ENCODE assay signal across 29 cellular contexts in the genomic region with DNA sequence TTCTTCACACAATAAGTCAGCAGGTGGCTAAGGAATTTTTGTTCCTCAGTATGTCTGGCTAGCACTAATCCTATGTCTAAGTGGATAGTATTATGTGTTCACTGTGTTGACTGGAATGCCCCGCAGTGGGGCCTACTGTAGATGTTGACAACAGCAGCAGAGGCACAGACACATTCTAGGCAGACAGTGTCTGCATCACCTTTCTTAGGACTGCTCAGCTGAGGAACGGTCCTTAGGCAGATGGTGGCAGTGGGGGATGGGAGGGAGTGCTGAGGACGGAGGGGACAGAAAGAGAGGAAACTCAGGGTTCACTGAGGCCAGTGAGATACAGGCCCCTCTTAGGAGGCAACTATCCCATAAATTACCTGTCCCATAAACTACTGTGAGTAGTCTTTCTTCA. TPM values are rescaled to one million over a fixed set of nuclear protein-coding genes. Genes with fewer than 3 reads are reported as not detected.
"Had no signal": no experiment of that assay in that cellular context is flagged by ENCODE, and none has a peak within 500 bp of the region (broad histone marks: within the 10 kb centered on the region; RNA-seq: fewer than 3 reads in every experiment).

No MANE protein-coding gene starts in this region.

- H3K36me3 Mint-ChIP-seq: activated CD8-positive, alpha-beta memory T cell treated with anti-CD3 and anti-CD28 coated beads, Interleukin-2, amount 10 ng/mL, durations not matched to agents 7 days and 5 days had no signal

- H3K9me3 Mint-ChIP-seq: activated naive CD8-positive, alpha-beta T cell treated with anti-CD3 and anti-CD28 coated beads, Interleukin-2, amount 50 U/mL, for 24 hours; central memory CD8-positive, alpha-beta T cell had no signal

- DNase-seq: activated CD4-positive, alpha-beta T cell treated with anti-CD3 and anti-CD28 coated beads for 36 hours; activated CD4-positive, alpha-beta T cell treated with anti-CD3 and anti-CD28 coated beads, Interleukin-2, amount 50 U/mL, for 1 hour; activated CD8-positive, alpha-beta memory T cell treated with anti-CD3 and anti-CD28 coated beads, Interleukin-2, amount 10 ng/mL, durations not matched to agents 7 days and 5 days; activated effector memory CD4-positive, alpha-beta T cell treated with anti-CD3 and anti-CD28 coated beads, Interleukin-2, amount 50 U/mL, for 16 hours; activated naive CD4-positive, alpha-beta T cell treated with Interleukin-2 at 50 U/mL for 16 hours; activated naive CD8-positive, alpha-beta T cell treated with anti-CD3 and anti-CD28 coated beads, Interleukin-2, amount 50 U/mL, for 24 hours; activated T-cell treated with anti-CD3 and anti-CD28 coated beads, Interleukin-2, amount 50 U/mL, for 4 hours; amniotic stem cell; body of pancreas; MG63; MV-4-11; NCI-H1105; NCI-H1436; NCI-H187; NCI-H2081; NCI-H2171; NCI-H2227 treated with DMSO at 0.1 percent for 48 hours; NCI-H446 treated with DMSO at 0.1 percent for 48 hours; NCI-H524 treated with DMSO at 0.1 percent for 48 hours; NCI-H774; PC-3; SHP77 treated with DMSO at 0.1 percent for 48 hours; T-cell; T-helper 2 cell; T1000 had no signal

- H3K4me3 Mint-ChIP-seq: activated CD4-positive, alpha-beta T cell treated with anti-CD3 and anti-CD28 coated beads for 36 hours; activated CD8-positive, alpha-beta memory T cell treated with anti-CD3 and anti-CD28 coated beads, Interleukin-2, amount 10 ng/mL, durations not matched to agents 7 days and 5 days; activated naive CD8-positive, alpha-beta T cell treated with anti-CD3 and anti-CD28 coated beads, Interleukin-2, amount 50 U/mL, for 24 hours; activated T-cell treated with anti-CD3 and anti-CD28 coated beads, Interleukin-2, amount 50 U/mL, for 4 hours; central memory CD8-positive, alpha-beta T cell; T-cell had no signal

- H3K27me3 Mint-ChIP-seq: activated CD4-positive, alpha-beta T cell treated with anti-CD3 and anti-CD28 coated beads for 36 hours; activated naive CD8-positive, alpha-beta T cell treated with anti-CD3 and anti-CD28 coated beads, Interleukin-2, amount 50 U/mL, for 24 hours; central memory CD8-positive, alpha-beta T cell; T-cell had no signal

- H3K4me1 Mint-ChIP-seq: activated CD8-positive, alpha-beta memory T cell treated with anti-CD3 and anti-CD28 coated beads, Interleukin-2, amount 10 ng/mL, durations not matched to agents 7 days and 5 days; central memory CD8-positive, alpha-beta T cell had no signal

- H3K27ac Mint-ChIP-seq: activated CD4-positive, alpha-beta T cell treated with anti-CD3 and anti-CD28 coated beads for 36 hours; activated CD8-positive, alpha-beta memory T cell treated with anti-CD3 and anti-CD28 coated beads, Interleukin-2, amount 10 ng/mL, durations not matched to agents 7 days and 5 days; activated naive CD4-positive, alpha-beta T cell treated with anti-CD3 and anti-CD28 coated beads, Interleukin-2, amount 50 U/mL, for 72 hours; activated naive CD8-positive, alpha-beta T cell treated with anti-CD3 and anti-CD28 coated beads, Interleukin-2, amount 50 U/mL, for 24 hours had no signal

RNA-seq across cellular contexts. Expression of a gene that starts 44.6 kb away (rescaled TPM):
- total RNA-seq: ascending aorta, bronchial epithelial cell had no signal
